ENCODE assay signal across 8 cellular contexts in the genomic region with DNA sequence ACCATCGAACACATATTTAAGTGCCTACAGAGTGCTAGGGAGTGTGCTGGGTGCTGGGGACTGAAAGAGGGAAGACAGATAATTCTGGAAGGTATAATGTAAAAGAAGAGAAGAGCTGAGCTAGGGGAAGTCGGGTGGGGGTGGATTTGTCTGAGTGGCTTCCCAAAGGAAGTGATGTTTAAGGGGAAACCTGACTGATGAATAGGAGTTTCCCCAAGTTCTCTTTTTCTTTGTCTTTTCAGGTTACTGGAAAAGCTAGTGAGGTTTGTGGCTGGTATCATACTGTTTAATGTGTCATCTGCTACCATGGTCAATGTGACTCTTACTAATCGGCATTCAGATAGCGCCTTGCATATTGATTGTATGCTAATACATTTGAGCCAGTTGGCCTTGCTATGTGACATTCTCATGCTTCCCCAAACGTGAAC.
DNase-seq lines count a peak whose midpoint lies in the region; ATAC-seq and TF ChIP-seq lines count a peak whose summit lies in the region.

No MANE protein-coding gene starts in this region.

- H3K4me1 Mint-ChIP-seq in MCF 10A (ENCODE audit: insufficient read depth, unreplicated experiment) (peaks cover 5% of the 10 kb centered on the region), type B pancreatic cell (ENCODE audit: unreplicated experiment) (peaks cover 34% of the 10 kb centered on the region)

- H3K9me2 ChIP-seq in hepatocyte (replicated peaks; ENCODE audit: insufficient read depth) (no peaks in the 10 kb centered on the region), PC-3 (replicated peaks; ENCODE audit: low read length) (no peaks in the 10 kb centered on the region)

- WGBS in hepatocyte (ENCODE audit: low lambda C conversion rate, missing lambda C conversion rate): 85% methylated on average over 5 of the region's 5 CpGs

- no peaks in the 10 kb centered on the region for H3K27me3 Mint-ChIP-seq in MCF 10A (ENCODE audit: insufficient read depth, unreplicated experiment)
- no peaks in the 10 kb centered on the region for H3K27me3 Mint-ChIP-seq in type B pancreatic cell

- no peaks in the 10 kb centered on the region for H3K27me3 ChIP-seq in breast epithelium
- H3K27me3 ChIP-seq in hepatocyte: no peaks in the 10 kb centered on the region
- no peaks in the 10 kb centered on the region for H3K27me3 ChIP-seq in PC-3 (ENCODE audit: low read length)

- H3K27ac Mint-ChIP-seq in MCF 10A (ENCODE audit: low read depth, unreplicated experiment) (no peak overlapping the region), type B pancreatic cell (peak overlapping the region; percentile 69)

- TF ChIP-seq POLR2A in breast epithelium (IDR thresholded peaks at IDR 0.05): no peak

- CTCF ChIA-PET in MCF 10A (lab: Yijun Ruan, JAX): interaction anchor here (0.6 to 1.2 kb wide), 4 partner anchors 20 to 207 kb away, joined by 3 to 5 read pairs (median 4); no protein-coding TSS in a partner anchor
- CTCF ChIA-PET in PC-3 (lab: Charles Lee): no interaction called here

- peak; percentile 83 for ATAC-seq in HG03039 (IDR thresholded peaks at IDR 0.05; ENCODE audit: unreplicated experiment)
- no peak for ATAC-seq in PC-3

- H3K9me3 ChIP-seq in breast epithelium (no peaks in the 10 kb centered on the region), hepatocyte (ENCODE audit: low read depth) (no peaks in the 10 kb centered on the region), PC-3 (ENCODE audit: low read length) (no peaks in the 10 kb centered on the region)

- no peak overlapping the region for H3K4me3 ChIP-seq in breast epithelium
- no peak overlapping the region for H3K4me3 ChIP-seq in astrocyte of the cerebellum (ENCODE audit: low read depth, low read length)
- H3K4me3 ChIP-seq in hepatocyte: no peak overlapping the region
- H3K4me3 ChIP-seq in PC-3 (ENCODE audit: low read length): no peak overlapping the region

- intact Hi-C loops in breast epithelium (cut with DNase I; ENCODE audit: low total_unique reads) (no loop called here), MCF 10A (cut with micrococcal nuclease) (no loop called here), PC-3 (cut with micrococcal nuclease) (no loop called here), posterior cingulate gyrus (cut with DNase I) (no loop called here)

- no TSS peak for BruUV-seq in MCF 10A (replicated peaks; lab: Mats Ljungman, UMichigan)
- BruUV-seq in PC-3 (replicated peaks; lab: Mats Ljungman, UMichigan): no TSS peak

- H3K4me3 Mint-ChIP-seq in MCF 10A (ENCODE audit: unreplicated experiment) (no peak overlapping the region), type B pancreatic cell (peak overlapping the region; percentile 31)

- no peaks in the 10 kb centered on the region for H3F3A ChIP-seq in PC-3 (ENCODE audit: low read length, unreplicated experiment)

- no peak overlapping the region for H2AFZ ChIP-seq in hepatocyte
- H2AFZ ChIP-seq in PC-3 (ENCODE audit: low read length): no peak overlapping the region

- H3K9me3 Mint-ChIP-seq in MCF 10A (ENCODE audit: unreplicated experiment) (no peaks in the 10 kb centered on the region), type B pancreatic cell (no peaks in the 10 kb centered on the region)

- in situ Hi-C loops in astrocyte of the cerebellum (cut with HindIII; ENCODE audit: low sequenced_read_pairs): no loop called here

- TF ChIP-seq CTCF in breast epithelium (IDR thresholded peaks at IDR 0.05) (no peak), MCF 10A (IDR thresholded peaks at IDR 0.05; ENCODE audit: unreplicated experiment) (no peak), astrocyte of the cerebellum (IDR thresholded peaks at IDR 0.05; ENCODE audit: low read depth, low read length, missing control alignments) (no peak), type B pancreatic cell (conservative IDR thresholded peaks at IDR 0.05) (no peak), hepatocyte (IDR thresholded peaks at IDR 0.05; ENCODE audit: poor library complexity) (no peak), PC-3 (conservative IDR thresholded peaks at IDR 0.05; ENCODE audit: low read depth, low read length) (no peak)

- H3K36me3 ChIP-seq in breast epithelium: no peaks in the 10 kb centered on the region
- H3K36me3 ChIP-seq in hepatocyte (replicated peaks; ENCODE audit: insufficient read depth, low read depth): no peaks in the 10 kb centered on the region
- H3K36me3 ChIP-seq in PC-3 (ENCODE audit: low read depth, low read length): no peaks in the 10 kb centered on the region

- POLR2A ChIA-PET in MCF 10A (lab: Yijun Ruan, JAX) (no interaction called here), PC-3 (lab: Charles Lee; ENCODE audit: unreplicated experiment) (interaction anchor here (0.6 kb wide), 1 partner anchor 162 kb away, joined by 3 read pairs; no protein-coding TSS in a partner anchor)

- H3K4me2 ChIP-seq in hepatocyte (no peak overlapping the region), PC-3 (ENCODE audit: low read length) (no peak overlapping the region)

- H3K4me1 ChIP-seq in breast epithelium (peaks cover 2 to 7% of the 10 kb centered on the region in 2 donors), hepatocyte (ENCODE audit: insufficient read depth) (peaks cover 5% of the 10 kb centered on the region), PC-3 (ENCODE audit: insufficient read depth, low read length) (no peaks in the 10 kb centered on the region)

- no peaks in the 10 kb centered on the region for H3K36me3 Mint-ChIP-seq in MCF 10A (ENCODE audit: insufficient read depth, unreplicated experiment)
- H3K36me3 Mint-ChIP-seq in type B pancreatic cell: peaks cover 18% of the 10 kb centered on the region

- no peaks in the 10 kb centered on the region for H4K20me1 ChIP-seq in hepatocyte (ENCODE audit: insufficient read depth, poor library complexity, severe bottlenecking)
- no peaks in the 10 kb centered on the region for H4K20me1 ChIP-seq in PC-3 (ENCODE audit: low read length)

- H3K9ac ChIP-seq in PC-3 (ENCODE audit: low read length): no peak overlapping the region

- H3K79me2 ChIP-seq in hepatocyte (peaks cover 32% of the 10 kb centered on the region), PC-3 (ENCODE audit: low read length) (no peaks in the 10 kb centered on the region)

- DNase-seq in breast epithelium (ENCODE audit: low spot score in 2 of 2): no peak
- DNase-seq in MCF 10A (ENCODE audit: unreplicated experiment): no peak
- DNase-seq in astrocyte of the cerebellum (ENCODE audit: low read depth): peak; percentile 32
- no peak for DNase-seq in type B pancreatic cell (ENCODE audit: extremely low spot score, unreplicated experiment)
- no peak for DNase-seq in hepatocyte (ENCODE audit: low spot score)
- no peak for DNase-seq in PC-3
- no peak for DNase-seq in posterior cingulate gyrus

- H3K27ac ChIP-seq in breast epithelium (peak overlapping the region; percentile 54 to 83), hepatocyte (no peak overlapping the region), PC-3 (ENCODE audit: low read length) (no peak overlapping the region)

Comparison
In these comparisons a context has a peak if more than half of its experiments do, and no peak if none do; other contexts are left out.
1. H3K27ac ChIP-seq: peak in breast epithelium (2 of 2); none in hepatocyte (single experiment) and PC-3 (single experiment).